Comparison of ENCODE assay signal across 19 cellular contexts in genomic region chr6:64459411-64459810, GRCh38.
"Had no signal": no experiment of that assay in that cellular context is flagged by ENCODE, and none has a peak within 500 bp of the region (broad histone marks: within the 10 kb centered on the region; RNA-seq: fewer than 3 reads in every experiment).

No MANE protein-coding gene starts in this region.

- H3K27me3 ChIP-seq: colonic mucosa had no signal

- FAIRE-seq: astrocyte, small intestine had no signal

- H3K4me1 ChIP-seq: colonic mucosa had no signal

- H3K36me3 ChIP-seq: colonic mucosa had no signal

- H3K27ac ChIP-seq: colonic mucosa had no signal

- H3K4me3 ChIP-seq: colonic mucosa had no signal

- ATAC-seq: activated T-helper 17 cell treated with anti-CD3 and anti-CD28 coated beads, Interleukin-2, amount 50 U/mL, for 72 hours; esophagus mucosa; left ventricle myocardium superior; natural killer cell treated with Interleukin-12 subunit alpha and Interleukin-12 subunit beta and Interleukin-15 and Interleukin-18, amount 100 ng/mL, for 72 hours; right cardiac atrium had no signal

- H3K9me3 ChIP-seq: colonic mucosa had no signal

- DNase-seq: activated CD4-positive, CD25-positive, alpha-beta regulatory T cell treated with anti-CD3 and anti-CD28 coated beads, Interleukin-2, amount 50 U/mL, for 72 hours; activated naive CD4-positive, alpha-beta T cell treated with anti-CD3 and anti-CD28 coated beads, Interleukin-2, amount 10 ng/mL, durations not matched to agents 7 days and 5 days; caudate nucleus; colonic mucosa; hippocampal formation; kidney glomerular epithelial cell; left ventricle myocardium superior; occipital lobe; right cardiac atrium; small intestine; stimulated activated CD4-positive, alpha-beta T cell treated with anti-CD3 and anti-CD28 coated beads, Interleukin-4, amount 100 ng/mL, for 4 hours; stimulated activated CD8-positive, alpha-beta memory T cell treated with anti-CD3 and anti-CD28 coated beads, Interleukin-4, amount 100 ng/mL, for 48 hours; stimulated activated naive CD4-positive, alpha-beta T cell treated with Interleukin-2 at 50 U/mL for 16 hours; T-helper 2 cell; trophoblast cell had no signal
